8 cellular contexts compared by ENCODE assay signal in the genomic region with DNA sequence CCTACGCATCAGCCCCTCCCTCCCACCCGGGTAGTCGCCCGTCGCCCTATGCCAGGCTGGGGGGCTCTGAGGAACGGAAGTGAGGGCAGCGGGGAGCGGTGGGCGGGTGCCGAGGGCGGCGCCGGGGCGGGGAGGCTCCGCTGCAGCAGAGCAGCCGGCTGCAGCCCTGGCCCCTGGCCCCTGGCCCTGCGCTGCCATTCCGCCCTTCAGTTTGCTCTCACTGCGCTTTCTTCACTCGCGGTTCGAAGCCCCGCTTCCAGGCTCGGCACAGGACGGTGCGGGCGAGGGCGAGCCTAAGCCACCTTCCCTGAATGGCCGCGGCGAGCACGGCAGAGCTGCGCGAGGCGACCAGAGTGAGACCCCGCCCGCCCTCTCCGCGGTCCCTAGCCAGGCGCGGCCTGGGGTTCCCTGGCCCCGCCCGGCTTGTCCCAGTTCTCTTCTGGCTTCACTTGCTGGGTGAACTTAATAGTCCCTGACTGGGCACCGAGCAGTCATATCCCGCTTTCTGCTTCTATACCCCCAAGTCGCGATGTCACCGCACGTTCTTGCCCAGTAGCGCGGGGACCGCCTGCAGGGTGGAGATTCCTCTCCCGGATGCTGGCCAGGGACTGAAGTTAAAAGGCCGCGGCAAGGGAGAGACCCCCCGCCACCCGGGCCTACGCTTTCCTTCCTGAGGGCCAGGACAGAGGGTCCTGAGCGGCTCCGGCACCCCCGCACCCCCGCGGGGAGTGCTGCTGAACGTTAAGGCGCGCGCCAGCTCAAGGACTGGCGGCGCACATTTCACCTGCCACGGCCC. TPM values are rescaled to one million over a fixed set of nuclear protein-coding genes. Genes with fewer than 3 reads are reported as not detected.
A peak's percentile ranks its signal among the peaks of the same experiment; 100 is the strongest.
DNase-seq lines count a peak whose midpoint lies in the region; ATAC-seq and TF ChIP-seq lines count a peak whose summit lies in the region.

No MANE protein-coding gene starts in this region.

- ATAC-seq in GM21381 (IDR thresholded peaks at IDR 0.05; ENCODE audit: unreplicated experiment), result peak; percentile 47
- ATAC-seq in HG03521 (IDR thresholded peaks at IDR 0.05; ENCODE audit: unreplicated experiment), result peak; percentile 42
- peak; percentile 58 to 68 for ATAC-seq in activated T-cell treated with anti-CD3 and anti-CD28 coated beads, Interleukin-2, amount 50 U/mL, for 4 hours

- WGBS in prostate gland, result 2% methylated on average over 52 of the region's 70 CpGs

- intact Hi-C loops in head of caudate nucleus (cut with DNase I) (no loop called here), prostate gland (cut with DNase I) (no loop called here)

- peaks cover 4% of the 10 kb centered on the region for H3K4me1 ChIP-seq in prostate gland (replicated peaks)

- peaks cover 70% of the 10 kb centered on the region for H3K27me3 Mint-ChIP-seq in activated T-cell treated with anti-CD3 and anti-CD28 coated beads, Interleukin-2, amount 50 U/mL, for 4 hours (ENCODE audit: low read depth)

- no peaks in the 10 kb centered on the region for H3K9me3 ChIP-seq in prostate gland

- no peaks in the 10 kb centered on the region for H3K27me3 ChIP-seq in prostate gland (replicated peaks; ENCODE audit: insufficient read depth)

- TF ChIP-seq POLR2A in prostate gland (IDR thresholded peaks at IDR 0.05), result no peak

- H3K27ac ChIP-seq in prostate gland, result peak overlapping the region; percentile 77 to 87

- TF ChIP-seq CTCF in prostate gland (IDR thresholded peaks at IDR 0.05), result no peak

- peaks cover 3% of the 10 kb centered on the region for H3K36me3 Mint-ChIP-seq in activated T-cell treated with anti-CD3 and anti-CD28 coated beads, Interleukin-2, amount 50 U/mL, for 4 hours (ENCODE audit: insufficient read depth)

- H3K4me3 Mint-ChIP-seq in activated T-cell treated with anti-CD3 and anti-CD28 coated beads, Interleukin-2, amount 50 U/mL, for 4 hours, result peak overlapping the region; percentile 79

- peaks cover 10% of the 10 kb centered on the region for H3K9me3 Mint-ChIP-seq in activated T-cell treated with anti-CD3 and anti-CD28 coated beads, Interleukin-2, amount 50 U/mL, for 4 hours

- peak overlapping the region; percentile 67 to 80 for H3K4me3 ChIP-seq in prostate gland

- DNase-seq in ELF-1 (ENCODE audit: low read depth, low spot score) (peak; percentile 73), head of caudate nucleus (peak in 24 of 42 donors; percentile 6 to 52 (median 32)), prostate gland (ENCODE audit: low spot score) (no peak), AG20443 (ENCODE audit: low spot score) (no peak), NCI-H1105 treated with DMSO at 0.1 percent for 48 hours (lab: John Stamatoyannopoulos, UW) (no peak)
- no peak for DNase-seq in activated T-cell treated with anti-CD3 and anti-CD28 coated beads, Interleukin-2, amount 50 U/mL, for 4 hours

- no peaks in the 10 kb centered on the region for H3K36me3 ChIP-seq in prostate gland

- H3K4me1 Mint-ChIP-seq in activated T-cell treated with anti-CD3 and anti-CD28 coated beads, Interleukin-2, amount 50 U/mL, for 4 hours (ENCODE audit: low read depth), result peaks cover 10% of the 10 kb centered on the region

RNA-seq across cellular contexts. Expression of gene TRIM36, which starts 0.6 kb away (rescaled TPM):
- not detected for total RNA-seq in activated T-cell treated with anti-CD3 and anti-CD28 coated beads, Interleukin-2, amount 50 U/mL, for 4 hours
- total RNA-seq in prostate gland, result 10 to 100 TPM; 37.3 to 38.5 TPM

Comparison
In these comparisons a context has a peak if more than half of its experiments do, and no peak if none do; other contexts are left out.
1. DNase-seq: peak in ELF-1 (single experiment) and head of caudate nucleus (24 of 42); none in activated T-cell treated with anti-CD3 and anti-CD28 coated beads, Interleukin-2, amount 50 U/mL, for 4 hours (single experiment), prostate gland (single experiment), AG20443 (single experiment) and NCI-H1105 treated with DMSO at 0.1 percent for 48 hours (single experiment).
2. RNA of gene TRIM36, which starts 0.6 kb away (total RNA-seq): 37.3 to 38.5 TPM in prostate gland; not detected in activated T-cell treated with anti-CD3 and anti-CD28 coated beads, Interleukin-2, amount 50 U/mL, for 4 hours; every median in the first group is over 10 times any median in the second.
3. Peak in every context shown above with its lines, with median percentiles within 50 percentile points of each other: ATAC-seq.